Comparison of ENCODE assay signal across 1 cellular context in genomic region chr6:138162947-138163569, GRCh38.
TF ChIP-seq lines count a peak whose summit lies in the region.

No MANE protein-coding gene starts in this region.

TF ChIP-seq in H1, 55 proteins besides CTCF, POLR2A, EP300 and RAD21:
- TF ChIP-seq, protein P1, sequence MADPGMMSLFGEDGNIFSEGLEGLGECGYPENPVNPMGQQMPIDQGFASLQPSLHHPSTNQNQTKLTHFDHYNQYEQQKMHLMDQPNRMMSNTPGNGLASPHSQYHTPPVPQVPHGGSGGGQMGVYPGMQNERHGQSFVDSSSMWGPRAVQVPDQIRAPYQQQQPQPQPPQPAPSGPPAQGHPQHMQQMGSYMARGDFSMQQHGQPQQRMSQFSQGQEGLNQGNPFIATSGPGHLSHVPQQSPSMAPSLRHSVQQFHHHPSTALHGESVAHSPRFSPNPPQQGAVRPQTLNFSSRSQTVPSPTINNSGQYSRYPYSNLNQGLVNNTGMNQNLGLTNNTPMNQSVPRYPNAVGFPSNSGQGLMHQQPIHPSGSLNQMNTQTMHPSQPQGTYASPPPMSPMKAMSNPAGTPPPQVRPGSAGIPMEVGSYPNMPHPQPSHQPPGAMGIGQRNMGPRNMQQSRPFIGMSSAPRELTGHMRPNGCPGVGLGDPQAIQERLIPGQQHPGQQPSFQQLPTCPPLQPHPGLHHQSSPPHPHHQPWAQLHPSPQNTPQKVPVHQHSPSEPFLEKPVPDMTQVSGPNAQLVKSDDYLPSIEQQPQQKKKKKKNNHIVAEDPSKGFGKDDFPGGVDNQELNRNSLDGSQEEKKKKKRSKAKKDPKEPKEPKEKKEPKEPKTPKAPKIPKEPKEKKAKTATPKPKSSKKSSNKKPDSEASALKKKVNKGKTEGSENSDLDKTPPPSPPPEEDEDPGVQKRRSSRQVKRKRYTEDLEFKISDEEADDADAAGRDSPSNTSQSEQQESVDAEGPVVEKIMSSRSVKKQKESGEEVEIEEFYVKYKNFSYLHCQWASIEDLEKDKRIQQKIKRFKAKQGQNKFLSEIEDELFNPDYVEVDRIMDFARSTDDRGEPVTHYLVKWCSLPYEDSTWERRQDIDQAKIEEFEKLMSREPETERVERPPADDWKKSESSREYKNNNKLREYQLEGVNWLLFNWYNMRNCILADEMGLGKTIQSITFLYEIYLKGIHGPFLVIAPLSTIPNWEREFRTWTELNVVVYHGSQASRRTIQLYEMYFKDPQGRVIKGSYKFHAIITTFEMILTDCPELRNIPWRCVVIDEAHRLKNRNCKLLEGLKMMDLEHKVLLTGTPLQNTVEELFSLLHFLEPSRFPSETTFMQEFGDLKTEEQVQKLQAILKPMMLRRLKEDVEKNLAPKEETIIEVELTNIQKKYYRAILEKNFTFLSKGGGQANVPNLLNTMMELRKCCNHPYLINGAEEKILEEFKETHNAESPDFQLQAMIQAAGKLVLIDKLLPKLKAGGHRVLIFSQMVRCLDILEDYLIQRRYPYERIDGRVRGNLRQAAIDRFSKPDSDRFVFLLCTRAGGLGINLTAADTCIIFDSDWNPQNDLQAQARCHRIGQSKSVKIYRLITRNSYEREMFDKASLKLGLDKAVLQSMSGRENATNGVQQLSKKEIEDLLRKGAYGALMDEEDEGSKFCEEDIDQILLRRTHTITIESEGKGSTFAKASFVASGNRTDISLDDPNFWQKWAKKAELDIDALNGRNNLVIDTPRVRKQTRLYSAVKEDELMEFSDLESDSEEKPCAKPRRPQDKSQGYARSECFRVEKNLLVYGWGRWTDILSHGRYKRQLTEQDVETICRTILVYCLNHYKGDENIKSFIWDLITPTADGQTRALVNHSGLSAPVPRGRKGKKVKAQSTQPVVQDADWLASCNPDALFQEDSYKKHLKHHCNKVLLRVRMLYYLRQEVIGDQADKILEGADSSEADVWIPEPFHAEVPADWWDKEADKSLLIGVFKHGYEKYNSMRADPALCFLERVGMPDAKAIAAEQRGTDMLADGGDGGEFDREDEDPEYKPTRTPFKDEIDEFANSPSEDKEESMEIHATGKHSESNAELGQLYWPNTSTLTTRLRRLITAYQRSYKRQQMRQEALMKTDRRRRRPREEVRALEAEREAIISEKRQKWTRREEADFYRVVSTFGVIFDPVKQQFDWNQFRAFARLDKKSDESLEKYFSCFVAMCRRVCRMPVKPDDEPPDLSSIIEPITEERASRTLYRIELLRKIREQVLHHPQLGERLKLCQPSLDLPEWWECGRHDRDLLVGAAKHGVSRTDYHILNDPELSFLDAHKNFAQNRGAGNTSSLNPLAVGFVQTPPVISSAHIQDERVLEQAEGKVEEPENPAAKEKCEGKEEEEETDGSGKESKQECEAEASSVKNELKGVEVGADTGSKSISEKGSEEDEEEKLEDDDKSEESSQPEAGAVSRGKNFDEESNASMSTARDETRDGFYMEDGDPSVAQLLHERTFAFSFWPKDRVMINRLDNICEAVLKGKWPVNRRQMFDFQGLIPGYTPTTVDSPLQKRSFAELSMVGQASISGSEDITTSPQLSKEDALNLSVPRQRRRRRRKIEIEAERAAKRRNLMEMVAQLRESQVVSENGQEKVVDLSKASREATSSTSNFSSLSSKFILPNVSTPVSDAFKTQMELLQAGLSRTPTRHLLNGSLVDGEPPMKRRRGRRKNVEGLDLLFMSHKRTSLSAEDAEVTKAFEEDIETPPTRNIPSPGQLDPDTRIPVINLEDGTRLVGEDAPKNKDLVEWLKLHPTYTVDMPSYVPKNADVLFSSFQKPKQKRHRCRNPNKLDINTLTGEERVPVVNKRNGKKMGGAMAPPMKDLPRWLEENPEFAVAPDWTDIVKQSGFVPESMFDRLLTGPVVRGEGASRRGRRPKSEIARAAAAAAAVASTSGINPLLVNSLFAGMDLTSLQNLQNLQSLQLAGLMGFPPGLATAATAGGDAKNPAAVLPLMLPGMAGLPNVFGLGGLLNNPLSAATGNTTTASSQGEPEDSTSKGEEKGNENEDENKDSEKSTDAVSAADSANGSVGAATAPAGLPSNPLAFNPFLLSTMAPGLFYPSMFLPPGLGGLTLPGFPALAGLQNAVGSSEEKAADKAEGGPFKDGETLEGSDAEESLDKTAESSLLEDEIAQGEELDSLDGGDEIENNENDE (IDR thresholded peaks at IDR 0.05; ENCODE audit: insufficient replicate concordance, low read length), result no peak
- TF ChIP-seq EZH2 (IDR thresholded peaks at IDR 0.05; ENCODE audit: low read depth, low read length, severe bottlenecking) (no peak), TAF1 (IDR thresholded peaks at IDR 0.05; ENCODE audit: low read depth, low read length) (no peak), POU5F1 (IDR thresholded peaks at IDR 0.05; ENCODE audit: low read depth, low read length) (no peak), PHF8 (conservative IDR thresholded peaks at IDR 0.05; ENCODE audit: low read depth, low read length) (no peak), BCL11A (IDR thresholded peaks at IDR 0.05; ENCODE audit: low read depth in 2 of 2, low read length in 2 of 2) (no peak), NRF1 (IDR thresholded peaks at IDR 0.05; ENCODE audit: low read depth, low read length) (no peak), NANOG (IDR thresholded peaks at IDR 0.05; ENCODE audit: insufficient read depth, low read depth, low read length, poor library complexity, severe bottlenecking) (no peak), GTF2F1 (IDR thresholded peaks at IDR 0.05; ENCODE audit: borderline replicate concordance, low read depth, low read length) (no peak), SRF (IDR thresholded peaks at IDR 0.05; ENCODE audit: low read depth, low read length) (no peak), HDAC2 (IDR thresholded peaks at IDR 0.05; ENCODE audit: borderline replicate concordance in 1 of 2, low read depth in 2 of 2, low read length in 2 of 2) (no peak), TAF7 (optimal IDR thresholded peaks at IDR 0.05; ENCODE audit: borderline replicate concordance, low read depth, low read length) (no peak)
- TF ChIP-seq, protein P2, sequence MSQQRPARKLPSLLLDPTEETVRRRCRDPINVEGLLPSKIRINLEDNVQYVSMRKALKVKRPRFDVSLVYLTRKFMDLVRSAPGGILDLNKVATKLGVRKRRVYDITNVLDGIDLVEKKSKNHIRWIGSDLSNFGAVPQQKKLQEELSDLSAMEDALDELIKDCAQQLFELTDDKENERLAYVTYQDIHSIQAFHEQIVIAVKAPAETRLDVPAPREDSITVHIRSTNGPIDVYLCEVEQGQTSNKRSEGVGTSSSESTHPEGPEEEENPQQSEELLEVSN (IDR thresholded peaks at IDR 0.05), result no peak
- TF ChIP-seq, protein P3, sequence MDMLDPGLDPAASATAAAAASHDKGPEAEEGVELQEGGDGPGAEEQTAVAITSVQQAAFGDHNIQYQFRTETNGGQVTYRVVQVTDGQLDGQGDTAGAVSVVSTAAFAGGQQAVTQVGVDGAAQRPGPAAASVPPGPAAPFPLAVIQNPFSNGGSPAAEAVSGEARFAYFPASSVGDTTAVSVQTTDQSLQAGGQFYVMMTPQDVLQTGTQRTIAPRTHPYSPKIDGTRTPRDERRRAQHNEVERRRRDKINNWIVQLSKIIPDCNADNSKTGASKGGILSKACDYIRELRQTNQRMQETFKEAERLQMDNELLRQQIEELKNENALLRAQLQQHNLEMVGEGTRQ (IDR thresholded peaks at IDR 0.05; ENCODE audit: low read length), result no peak
